In the genomic region with DNA sequence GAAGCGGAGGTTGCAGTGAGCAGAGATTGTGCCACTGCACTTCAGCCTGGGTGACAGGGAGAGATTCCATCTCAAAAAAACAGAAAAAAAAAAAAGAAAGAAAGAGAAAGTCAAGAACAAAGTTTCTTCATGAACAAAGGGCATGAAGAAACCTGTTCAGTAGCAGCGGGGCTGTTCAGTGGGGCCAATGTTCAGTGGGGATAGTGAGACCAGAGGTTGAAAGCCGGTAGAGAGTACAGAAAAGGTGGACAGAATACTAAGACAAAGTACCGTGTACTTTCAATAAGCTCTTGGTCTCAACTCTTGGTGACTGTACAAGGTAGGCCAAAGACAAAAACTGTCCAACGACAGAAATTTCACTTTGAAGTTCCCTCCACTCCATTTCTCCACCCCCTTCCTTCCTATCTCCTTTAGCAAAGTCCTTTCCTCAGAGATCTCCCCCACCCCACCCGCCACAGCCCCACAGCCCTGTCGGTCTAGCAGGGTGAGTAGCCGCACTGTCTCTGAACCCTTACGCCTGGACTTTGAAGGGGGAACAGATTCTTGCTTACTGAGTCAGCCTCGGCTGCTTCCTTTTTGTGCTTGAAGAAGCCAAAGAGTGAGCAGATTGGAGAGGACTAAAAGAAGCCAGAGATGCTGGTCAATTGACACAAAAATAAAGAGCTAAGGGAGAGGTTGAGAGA, we compare ENCODE assay signal across 9 cellular contexts. TPM values are rescaled to one million over a fixed set of nuclear protein-coding genes. Genes with fewer than 3 reads are reported as not detected.
DNase-seq lines count a peak whose midpoint lies in the region; ATAC-seq and TF ChIP-seq lines count a peak whose summit lies in the region.
"Had no signal": no experiment of that assay in that cellular context is flagged by ENCODE, and none has a peak within 500 bp of the region (broad histone marks: within the 10 kb centered on the region; RNA-seq: fewer than 3 reads in every experiment).

No MANE protein-coding gene starts in this region.

- intact Hi-C loops in MCF 10A (cut with micrococcal nuclease) = no loop called here
- intact Hi-C loops in breast epithelium (cut with DNase I; ENCODE audit: low total_unique reads) = no loop called here
- intact Hi-C loops in right lobe of liver (cut with DNase I) = no loop called here

- no peaks in the 10 kb centered on the region for H3K9me3 Mint-ChIP-seq in MCF 10A (ENCODE audit: unreplicated experiment)
- no peaks in the 10 kb centered on the region for H3K9me3 Mint-ChIP-seq in central memory CD8-positive, alpha-beta T cell

- H3K9me3 ChIP-seq in breast epithelium = no peaks in the 10 kb centered on the region
- no peaks in the 10 kb centered on the region for H3K9me3 ChIP-seq in right lobe of liver
- H3K9me3 ChIP-seq: gastrocnemius medialis had no signal

- no peaks in the 10 kb centered on the region for H3K36me3 Mint-ChIP-seq in MCF 10A (ENCODE audit: insufficient read depth, unreplicated experiment)
- peaks cover 6% of the 10 kb centered on the region for H3K36me3 Mint-ChIP-seq in central memory CD8-positive, alpha-beta T cell (ENCODE audit: insufficient read depth)

- H3K27me3 ChIP-seq in breast epithelium (no peaks in the 10 kb centered on the region), right lobe of liver (no peaks in the 10 kb centered on the region)
- H3K27me3 ChIP-seq: gastrocnemius medialis had no signal

- no peak overlapping the region for H3K4me3 Mint-ChIP-seq in MCF 10A (ENCODE audit: unreplicated experiment)
- H3K4me3 Mint-ChIP-seq in central memory CD8-positive, alpha-beta T cell = no peak overlapping the region

- peak overlapping the region; percentile 76 for H3K27ac Mint-ChIP-seq in MCF 10A (ENCODE audit: low read depth, unreplicated experiment)
- peak overlapping the region; percentile 6 for H3K27ac Mint-ChIP-seq in central memory CD8-positive, alpha-beta T cell (ENCODE audit: low read depth)

- no TSS peak for BruUV-seq in MCF 10A (replicated peaks; lab: Mats Ljungman, UMichigan)

- no peaks in the 10 kb centered on the region for H3K27me3 Mint-ChIP-seq in MCF 10A (ENCODE audit: insufficient read depth, unreplicated experiment)
- no peaks in the 10 kb centered on the region for H3K27me3 Mint-ChIP-seq in central memory CD8-positive, alpha-beta T cell

- WGBS in right lobe of liver (ENCODE audit: insufficient coverage, low coverage, low lambda C conversion rate, missing lambda C conversion rate) = 36% methylated on average over 10 of the region's 10 CpGs
- WGBS in urinary bladder = 47% methylated on average over 10 of the region's 10 CpGs

- H3K27ac ChIP-seq in breast epithelium = no peak overlapping the region
- peak overlapping the region in 1 of 3 donors; percentile 40 for H3K27ac ChIP-seq in right lobe of liver
- H3K27ac ChIP-seq in urinary bladder (ENCODE audit: low read depth) = peak overlapping the region; percentile 71

- CTCF ChIA-PET in MCF 10A (lab: Yijun Ruan, JAX) = interaction anchor here (0.6 to 0.9 kb wide), 3 partner anchors 8 to 116 kb away, joined by 3 to 4 read pairs (median 3); no protein-coding TSS in a partner anchor

- DNase-seq in MCF 10A (ENCODE audit: unreplicated experiment) (peak; percentile 60), breast epithelium (ENCODE audit: low spot score in 2 of 2) (no peak), right lobe of liver (peak; percentile 58 to 71 (median 59)), DMS114 treated with DMSO at 0.1 percent for 48 hours (lab: John Stamatoyannopoulos, UW; ENCODE audit: unreplicated experiment) (no peak)
- no peak for DNase-seq in central memory CD8-positive, alpha-beta T cell (ENCODE audit: low spot score in 2 of 2)
- DNase-seq in stimulated activated CD4-positive, alpha-beta T cell treated with anti-CD3 and anti-CD28 coated beads, Interleukin-1b, Interleukin-23, amount 100 ng/mL, for 48 hours = no peak

- no peak overlapping the region for H3K4me3 ChIP-seq in breast epithelium
- H3K4me3 ChIP-seq in right lobe of liver = no peak overlapping the region
- H3K4me3 ChIP-seq in urinary bladder (ENCODE audit: low read depth, low read length) = no peak overlapping the region
- H3K4me3 ChIP-seq: gastrocnemius medialis had no signal

- no peak for TF ChIP-seq CTCF in MCF 10A (IDR thresholded peaks at IDR 0.05; ENCODE audit: unreplicated experiment)
- TF ChIP-seq CTCF in breast epithelium (IDR thresholded peaks at IDR 0.05) = no peak
- TF ChIP-seq CTCF in right lobe of liver (IDR thresholded peaks at IDR 0.05) = no peak

- ATAC-seq in central memory CD8-positive, alpha-beta T cell (replicated peaks; ENCODE audit: extremely low read depth, poor library complexity, severe bottlenecking) = no peak
- ATAC-seq in right lobe of liver = peak; percentile 58 to 77 (median 70)
- no peak for ATAC-seq in HG02571 (IDR thresholded peaks at IDR 0.05; ENCODE audit: unreplicated experiment)
- ATAC-seq: gastrocnemius medialis had no signal

- H3K4me1 ChIP-seq in breast epithelium (peaks cover 2 to 5% of the 10 kb centered on the region in 2 donors), right lobe of liver (peaks cover 0 to 11% (median 0%) of the 10 kb centered on the region in 4 donors), urinary bladder (ENCODE audit: insufficient read depth) (no peaks in the 10 kb centered on the region)

- H3K4me1 Mint-ChIP-seq in MCF 10A (ENCODE audit: insufficient read depth, unreplicated experiment) = peaks cover 37% of the 10 kb centered on the region
- H3K4me1 Mint-ChIP-seq in central memory CD8-positive, alpha-beta T cell = peaks cover 39% of the 10 kb centered on the region

- TF ChIP-seq POLR2A in breast epithelium (IDR thresholded peaks at IDR 0.05) (no peak), right lobe of liver (IDR thresholded peaks at IDR 0.05) (peak; percentile 31)

- H3K36me3 ChIP-seq in breast epithelium (no peaks in the 10 kb centered on the region), right lobe of liver (no peaks in the 10 kb centered on the region), urinary bladder (ENCODE audit: insufficient read depth) (no peaks in the 10 kb centered on the region)
- H3K36me3 ChIP-seq: gastrocnemius medialis had no signal

- POLR2A ChIA-PET in MCF 10A (lab: Yijun Ruan, JAX) = interaction anchor here (0.6 to 6.4 kb wide), 5 partner anchors 7 to 100 kb away, joined by 3 to 49 read pairs (median 3); a partner anchor contains a TSS

RNA-seq across cellular contexts. Expression of a gene that starts 44.3 kb away (rescaled TPM):
- total RNA-seq in MCF 10A (2022) = 73.1 and 139 TPM in 2 replicates
- 100 to 1,000 TPM; 398 to 629 (median 549) TPM for total RNA-seq in breast epithelium
- 100 to 1,000 TPM in 1 of 6 experiments, 10 to 100 TPM in 4, 1 to 10 TPM in 1; 9.9 to 151 (median 49.5) TPM for total RNA-seq in right lobe of liver
- total RNA-seq in urinary bladder = 219 TPM
- 1,557 TPM for polyA plus RNA-seq in urinary bladder

RNA-seq across cellular contexts. Expression of a gene that starts 57.9 kb away (rescaled TPM):
- total RNA-seq in MCF 10A (2022) (454 and 526 TPM in 2 replicates), breast epithelium (100 to 1,000 TPM; 263 to 443 (median 285) TPM), right lobe of liver (100 to 1,000 TPM; 205 to 296 (median 279) TPM), urinary bladder (231 TPM)
- 242 TPM for polyA plus RNA-seq in urinary bladder

Comparison
In these comparisons a context has a peak if more than half of its experiments do, and no peak if none do; other contexts are left out.
1. DNase-seq: peak in MCF 10A (single experiment) and right lobe of liver (3 of 3); none in breast epithelium (0 of 2), central memory CD8-positive, alpha-beta T cell (0 of 2), DMS114 treated with DMSO at 0.1 percent for 48 hours (single experiment) and stimulated activated CD4-positive, alpha-beta T cell treated with anti-CD3 and anti-CD28 coated beads, Interleukin-1b, Interleukin-23, amount 100 ng/mL, for 48 hours (single experiment).
2. ATAC-seq: peak in right lobe of liver (4 of 4); none in central memory CD8-positive, alpha-beta T cell (single experiment) and HG02571 (single experiment).